In the genomic region with DNA sequence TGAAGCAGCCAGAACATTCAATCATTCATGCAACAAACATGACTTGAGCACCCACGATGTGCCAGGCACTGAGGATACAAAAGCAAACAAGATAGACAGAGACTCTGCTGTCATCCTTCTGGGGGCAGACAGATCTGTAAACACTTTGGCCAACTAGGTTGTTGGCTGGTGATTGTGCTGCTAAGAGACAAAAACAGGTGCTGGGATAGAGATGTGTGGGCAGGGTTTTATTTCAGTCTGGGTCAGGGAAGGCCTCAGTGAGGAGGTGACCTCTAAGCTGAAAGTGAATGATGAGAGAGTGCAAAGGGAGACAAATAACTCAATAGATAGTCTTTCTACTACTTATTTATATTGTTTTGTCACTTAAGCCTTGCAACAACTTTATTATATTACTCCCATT, we compare ENCODE assay signal across 20 cellular contexts.
"Had no signal": no experiment of that assay in that cellular context is flagged by ENCODE, and none has a peak within 500 bp of the region (broad histone marks: within the 10 kb centered on the region; RNA-seq: fewer than 3 reads in every experiment).

No MANE protein-coding gene starts in this region.

- H3K27me3 Mint-ChIP-seq: effector memory CD8-positive, alpha-beta T cell; natural killer cell treated with Interleukin-12 subunit alpha and Interleukin-12 subunit beta and Interleukin-15 and Interleukin-18, amount 100 ng/mL, for 72 hours; progenitor cell of endocrine pancreas; stimulated activated naive CD8-positive, alpha-beta T cell treated with anti-CD3 and anti-CD28 coated beads, Interleukin-15, amount 100 ng/mL, for 72 hours had no signal

- H3K36me3 Mint-ChIP-seq: immature natural killer cell; memory B cell; naive B cell; natural killer cell treated with Interleukin-12 subunit alpha and Interleukin-12 subunit beta and Interleukin-15 and Interleukin-18, amount 100 ng/mL, for 72 hours had no signal

- H3K4me3 Mint-ChIP-seq: effector memory CD8-positive, alpha-beta T cell; immature natural killer cell; memory B cell; naive B cell; natural killer cell treated with Interleukin-12 subunit alpha and Interleukin-12 subunit beta and Interleukin-15 and Interleukin-18, amount 100 ng/mL, for 72 hours; neural crest cell; stimulated activated naive CD8-positive, alpha-beta T cell treated with anti-CD3 and anti-CD28 coated beads, Interleukin-15, amount 100 ng/mL, for 72 hours had no signal

- H3K4me1 Mint-ChIP-seq: immature natural killer cell; memory B cell; naive B cell; neural crest cell; stimulated activated naive CD8-positive, alpha-beta T cell treated with anti-CD3 and anti-CD28 coated beads, Interleukin-15, amount 100 ng/mL, for 72 hours had no signal

- DNase-seq: dermis blood vessel endothelial cell; effector memory CD8-positive, alpha-beta T cell; hypothalamus; immature natural killer cell; islet precursor cell; kidney glomerular epithelial cell; left colon; left ventricle myocardium superior; naive B cell; stimulated activated CD4-positive, alpha-beta T cell treated with anti-CD3 and anti-CD28 coated beads, Interleukin-12 subunit alpha, Interleukin-12 subunit beta, amount 100 ng/mL, for 4 hours; stimulated activated CD4-positive, alpha-beta T cell treated with anti-CD3 and anti-CD28 coated beads, Interleukin-1b, Interleukin-23, amount 100 ng/mL, for 48 hours; stimulated activated CD4-positive, alpha-beta T cell treated with anti-CD3 and anti-CD28 coated beads, Interleukin-4, amount 100 ng/mL, for 1 hour; stimulated activated CD8-positive, alpha-beta memory T cell treated with anti-CD3 and anti-CD28 coated beads, Interleukin-4, amount 100 ng/mL, for 48 hours; stimulated activated naive CD4-positive, alpha-beta T cell; stimulated activated naive CD8-positive, alpha-beta T cell treated with anti-CD3 and anti-CD28 coated beads, Interleukin-15, amount 100 ng/mL, for 72 hours; trophoblast cell had no signal

- H3K27ac Mint-ChIP-seq: effector memory CD8-positive, alpha-beta T cell; immature natural killer cell; memory B cell; naive B cell; natural killer cell treated with Interleukin-12 subunit alpha and Interleukin-12 subunit beta and Interleukin-15 and Interleukin-18, amount 100 ng/mL, for 72 hours; progenitor cell of endocrine pancreas had no signal

- H3K9me3 Mint-ChIP-seq: effector memory CD8-positive, alpha-beta T cell; memory B cell; neural crest cell; stimulated activated naive CD8-positive, alpha-beta T cell treated with anti-CD3 and anti-CD28 coated beads, Interleukin-15, amount 100 ng/mL, for 72 hours had no signal
